12 cellular contexts compared by ENCODE assay signal in the genomic region with DNA sequence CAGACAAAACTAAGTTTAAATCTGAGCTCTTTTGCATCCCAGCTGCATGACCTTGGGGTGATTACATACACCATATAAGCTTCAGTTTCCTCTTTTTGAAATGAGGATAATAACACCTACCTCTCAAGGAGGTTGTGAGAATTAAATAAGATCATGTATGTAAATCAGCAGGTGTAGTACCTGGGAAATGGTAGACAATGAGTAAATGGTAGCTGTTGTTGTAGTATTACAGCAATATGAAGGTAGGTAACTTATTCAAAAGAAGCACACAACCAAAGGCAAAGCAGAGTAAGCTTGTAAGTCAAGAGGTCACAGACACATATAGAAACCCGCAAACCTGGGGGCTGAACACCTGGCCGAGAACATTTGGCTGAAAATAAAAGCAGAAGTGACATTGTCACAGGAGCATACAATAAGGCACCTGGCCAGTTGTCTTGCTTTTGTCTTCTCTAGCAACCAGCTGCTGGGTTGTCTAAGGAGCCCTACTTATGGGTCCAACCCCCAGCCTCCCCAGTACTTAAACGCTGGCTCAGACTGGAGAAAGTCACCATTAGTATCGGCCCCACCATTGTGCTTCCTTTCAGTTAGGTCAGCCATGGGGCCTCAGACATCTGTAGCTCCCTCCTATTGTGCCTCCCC.
A peak's percentile ranks its signal among the peaks of the same experiment; 100 is the strongest.
DNase-seq lines count a peak whose midpoint lies in the region; ATAC-seq and TF ChIP-seq lines count a peak whose summit lies in the region.
"Had no signal": no experiment of that assay in that cellular context is flagged by ENCODE, and none has a peak within 500 bp of the region (broad histone marks: within the 10 kb centered on the region; RNA-seq: fewer than 3 reads in every experiment).

No MANE protein-coding gene starts in this region.

- no peak for TF ChIP-seq CTCF in ovary (IDR thresholded peaks at IDR 0.05)

- no peaks in the 10 kb centered on the region for H3K9me3 ChIP-seq in ovary

- 89 to 95% (median 90%) methylated on average over 4 of the region's 4 CpGs for WGBS in ovary, 3 donors

- H3K27ac Mint-ChIP-seq in activated CD8-positive, alpha-beta memory T cell treated with anti-CD3 and anti-CD28 coated beads, Interleukin-2, amount 10 ng/mL, durations not matched to agents 7 days and 5 days: no peak overlapping the region
- H3K27ac Mint-ChIP-seq: brain; CD8-positive, alpha-beta T cell had no signal

- no peak overlapping the region for H3K27ac ChIP-seq in ovary
- H3K27ac ChIP-seq: HL-60 had no signal

- ATAC-seq in GM18505 (IDR thresholded peaks at IDR 0.05; ENCODE audit: unreplicated experiment) (peak; percentile 87), GM21390 (IDR thresholded peaks at IDR 0.05; ENCODE audit: unreplicated experiment) (peak; percentile 91), HG03135 (IDR thresholded peaks at IDR 0.05; ENCODE audit: unreplicated experiment) (peak; percentile 91)
- ATAC-seq in activated CD8-positive, alpha-beta memory T cell treated with anti-CD3 and anti-CD28 coated beads, Interleukin-2, amount 10 ng/mL, durations not matched to agents 7 days and 5 days: no peak
- ATAC-seq: CD8-positive, alpha-beta T cell had no signal

- H3K4me3 ChIP-seq in ovary: no peak overlapping the region

- no peak for DNase-seq in stimulated activated CD4-positive, alpha-beta T cell treated with anti-CD3 and anti-CD28 coated beads, Interleukin-4, amount 100 ng/mL, for 4 hours
- DNase-seq in activated CD8-positive, alpha-beta memory T cell treated with anti-CD3 and anti-CD28 coated beads, Interleukin-2, amount 10 ng/mL, durations not matched to agents 7 days and 5 days: no peak
- DNase-seq in ovary: no peak
- DNase-seq in AG08395 (ENCODE audit: low spot score): no peak
- DNase-seq: CD8-positive, alpha-beta T cell; foreskin fibroblast had no signal

- intact Hi-C loops in ovary (cut with DNase I): no loop called here

- TF ChIP-seq EP300 in ovary (IDR thresholded peaks at IDR 0.05): no peak

- H3K4me1 Mint-ChIP-seq in activated CD8-positive, alpha-beta memory T cell treated with anti-CD3 and anti-CD28 coated beads, Interleukin-2, amount 10 ng/mL, durations not matched to agents 7 days and 5 days: peaks cover 5% of the 10 kb centered on the region
- H3K4me1 Mint-ChIP-seq: brain had no signal

- peaks cover 7% of the 10 kb centered on the region for H3K9me3 Mint-ChIP-seq in activated CD8-positive, alpha-beta memory T cell treated with anti-CD3 and anti-CD28 coated beads, Interleukin-2, amount 10 ng/mL, durations not matched to agents 7 days and 5 days (ENCODE audit: low read depth)

- H3K36me3 Mint-ChIP-seq in activated CD8-positive, alpha-beta memory T cell treated with anti-CD3 and anti-CD28 coated beads, Interleukin-2, amount 10 ng/mL, durations not matched to agents 7 days and 5 days: peaks cover 10% of the 10 kb centered on the region
- H3K36me3 Mint-ChIP-seq: CD8-positive, alpha-beta T cell had no signal

- peaks cover 2% of the 10 kb centered on the region for H3K27me3 Mint-ChIP-seq in activated CD8-positive, alpha-beta memory T cell treated with anti-CD3 and anti-CD28 coated beads, Interleukin-2, amount 10 ng/mL, durations not matched to agents 7 days and 5 days
- H3K27me3 Mint-ChIP-seq: brain had no signal

- H3K27me3 ChIP-seq in ovary: no peaks in the 10 kb centered on the region

- H3K4me3 Mint-ChIP-seq in activated CD8-positive, alpha-beta memory T cell treated with anti-CD3 and anti-CD28 coated beads, Interleukin-2, amount 10 ng/mL, durations not matched to agents 7 days and 5 days: no peak overlapping the region
- H3K4me3 Mint-ChIP-seq: brain; CD8-positive, alpha-beta T cell had no signal

- CTCF ChIA-PET in activated CD8-positive, alpha-beta memory T cell treated with anti-CD3 and anti-CD28 coated beads, Interleukin-2, amount 10 ng/mL, durations not matched to agents 7 days and 5 days (lab: Charles Lee): interaction anchor here (0.6 to 0.9 kb wide), 2 partner anchors 15 to 36 kb away, joined by 3 read pairs; no protein-coding TSS in a partner anchor

- no peaks in the 10 kb centered on the region for H3K36me3 ChIP-seq in ovary

- H3K4me1 ChIP-seq in ovary (ENCODE audit: insufficient read depth): no peaks in the 10 kb centered on the region

- TF ChIP-seq POLR2A in GM18505 (IDR thresholded peaks at IDR 0.05; ENCODE audit: borderline replicate concordance, extremely low read depth, insufficient read depth, insufficient read length) (peak; percentile 45), Raji (IDR thresholded peaks at IDR 0.05; ENCODE audit: insufficient read depth, low read depth, low read length) (peak; percentile 44; the same call in 1 of the 2 replicates), ovary (IDR thresholded peaks at IDR 0.05) (no peak)
